ENCODE assay signal across 8 cellular contexts in genomic region chr7:90345548-90346319, GRCh38. TPM values are rescaled to one million over a fixed set of nuclear protein-coding genes. Genes with fewer than 3 reads are reported as not detected.
A peak's percentile ranks its signal among the peaks of the same experiment; 100 is the strongest.
DNase-seq lines count a peak whose midpoint lies in the region; TF ChIP-seq lines count a peak whose summit lies in the region.

No MANE protein-coding gene starts in this region.

- H3K9me3 ChIP-seq in GM23248 (ENCODE audit: low read depth): no peaks in the 10 kb centered on the region
- H3K9me3 ChIP-seq in left ventricle myocardium inferior (replicated peaks): no peaks in the 10 kb centered on the region

- H3K9me3 Mint-ChIP-seq in activated naive CD8-positive, alpha-beta T cell treated with anti-CD3 and anti-CD28 coated beads for 36 hours: peaks cover 6% of the 10 kb centered on the region
- no peaks in the 10 kb centered on the region for H3K9me3 Mint-ChIP-seq in progenitor cell of endocrine pancreas (ENCODE audit: low read depth)

- peak overlapping the region; percentile 98 for H2AFZ ChIP-seq in GM23248

- peaks cover 42% of the 10 kb centered on the region for H3K79me2 ChIP-seq in GM23248 (ENCODE audit: insufficient read depth)

- DNase-seq in NCI-H2081 (lab: John Stamatoyannopoulos, UW) (peak; percentile 29 to 43), NCI-H2081 treated with DMSO at 0.1 percent for 48 hours (lab: John Stamatoyannopoulos, UW) (no peak), GM23248 (peak; percentile 66), LHCN-M2 (ENCODE audit: low read depth) (peak; percentile 65), left ventricle myocardium inferior (no peak), progenitor cell of endocrine pancreas (ENCODE audit: low spot score, unreplicated experiment) (no peak)
- DNase-seq in activated naive CD8-positive, alpha-beta T cell treated with anti-CD3 and anti-CD28 coated beads for 36 hours: no peak
- no peak for DNase-seq in stimulated activated CD4-positive, alpha-beta T cell treated with anti-CD3 and anti-CD28 coated beads, Interleukin-4, amount 100 ng/mL, for 4 hours

- H3K9me2 ChIP-seq in GM23248 (ENCODE audit: insufficient read depth): no peaks in the 10 kb centered on the region

- H3K27me3 ChIP-seq in GM23248 (replicated peaks; ENCODE audit: insufficient read depth) (no peaks in the 10 kb centered on the region), left ventricle myocardium inferior (ENCODE audit: low read depth) (no peaks in the 10 kb centered on the region)

- H3K4me1 ChIP-seq in GM23248 (ENCODE audit: insufficient read depth) (peaks cover 12% of the 10 kb centered on the region; the same call in 1 of the 2 replicates), left ventricle myocardium inferior (peaks cover 22% of the 10 kb centered on the region)

- intact Hi-C loops in left ventricle myocardium inferior (cut with micrococcal nuclease): loop anchor here (10.0 kb wide), 1 partner anchor 49 kb away; no protein-coding TSS in a partner anchor

- H3K27ac Mint-ChIP-seq in activated naive CD8-positive, alpha-beta T cell treated with anti-CD3 and anti-CD28 coated beads for 36 hours: peak overlapping the region; percentile 98
- peak overlapping the region; percentile 99 for H3K27ac Mint-ChIP-seq in progenitor cell of endocrine pancreas

- H3K4me3 ChIP-seq in GM23248 (peak overlapping the region; percentile 100), left ventricle myocardium inferior (peak overlapping the region; percentile 86)

- H3K36me3 ChIP-seq in GM23248 (ENCODE audit: low read depth) (no peaks in the 10 kb centered on the region), left ventricle myocardium inferior (no peaks in the 10 kb centered on the region)

- in situ Hi-C loops in GM23248 (cut with MboI): no loop called here

- peak overlapping the region; percentile 92 for H3K4me2 ChIP-seq in GM23248 (ENCODE audit: unreplicated experiment)

- peak overlapping the region; percentile 94 for H3K4me3 Mint-ChIP-seq in activated naive CD8-positive, alpha-beta T cell treated with anti-CD3 and anti-CD28 coated beads for 36 hours
- H3K4me3 Mint-ChIP-seq in progenitor cell of endocrine pancreas (ENCODE audit: low read depth): peak overlapping the region; percentile 96

- H3K36me3 Mint-ChIP-seq in activated naive CD8-positive, alpha-beta T cell treated with anti-CD3 and anti-CD28 coated beads for 36 hours: peaks cover 34% of the 10 kb centered on the region
- peaks cover 3% of the 10 kb centered on the region for H3K36me3 Mint-ChIP-seq in progenitor cell of endocrine pancreas (ENCODE audit: insufficient read depth)

- H4K20me1 ChIP-seq in GM23248 (ENCODE audit: insufficient read depth): no peaks in the 10 kb centered on the region

- peaks cover 18% of the 10 kb centered on the region; the same call in 1 of the 2 replicates for H3F3A ChIP-seq in GM23248 (ENCODE audit: insufficient read depth)

- H3K27me3 Mint-ChIP-seq in activated naive CD8-positive, alpha-beta T cell treated with anti-CD3 and anti-CD28 coated beads for 36 hours: no peaks in the 10 kb centered on the region
- H3K27me3 Mint-ChIP-seq in progenitor cell of endocrine pancreas: no peaks in the 10 kb centered on the region

- 4 to 5% methylated on average over 19 of the region's 19 CpGs for WGBS in GM23248 (ENCODE audit: low coverage in 1 of 2, low lambda C conversion rate in 2 of 2, missing lambda C conversion rate in 2 of 2), 2 experiments

- H3K27ac ChIP-seq in GM23248 (peak overlapping the region; percentile 79), left ventricle myocardium inferior (replicated peaks) (peak overlapping the region; percentile 86)

- H3K9ac ChIP-seq in GM23248: peak overlapping the region; percentile 99

- TF ChIP-seq CTCF in left ventricle myocardium inferior (IDR thresholded peaks at IDR 0.05; ENCODE audit: borderline replicate concordance): no peak
- no peak for TF ChIP-seq CTCF in progenitor cell of endocrine pancreas (IDR thresholded peaks at IDR 0.05; ENCODE audit: unreplicated experiment)

- peaks cover 24% of the 10 kb centered on the region for H3K4me1 Mint-ChIP-seq in activated naive CD8-positive, alpha-beta T cell treated with anti-CD3 and anti-CD28 coated beads for 36 hours
- peaks cover 13% of the 10 kb centered on the region for H3K4me1 Mint-ChIP-seq in progenitor cell of endocrine pancreas (ENCODE audit: low read depth)

RNA-seq across cellular contexts. Expression of gene GTPBP10, which starts 0.8 kb away (rescaled TPM):
- 15.0 and 24.5 TPM in 2 replicates for total RNA-seq in GM23248 (2014; rRNA removed; shearing (Covaris generic))
- 21.8 and 24.6 TPM in 2 replicates for polyA plus RNA-seq in GM23248 (2016; fragmentation: Nextera tagmentation; extraction: Ambion mirVana)
- total RNA-seq in LHCN-M2 (2014; rRNA removed): 13.6 and 22.4 TPM in 2 replicates
- 8.8 TPM for polyA plus RNA-seq in LHCN-M2 (2012)
- 10 to 100 TPM; 56.6 to 58.5 TPM for total RNA-seq in activated naive CD8-positive, alpha-beta T cell treated with anti-CD3 and anti-CD28 coated beads for 36 hours
- 24.2 TPM for total RNA-seq in left ventricle myocardium inferior
- 25.1 and 25.3 TPM in 2 replicates for total RNA-seq in progenitor cell of endocrine pancreas

RNA-seq across cellular contexts. Expression of gene FAM237B, which starts 24.6 kb away (rescaled TPM):
- total RNA-seq in GM23248 (2014; rRNA removed; shearing (Covaris generic)): not detected in 2 replicates
- polyA plus RNA-seq in GM23248 (2016; fragmentation: Nextera tagmentation; extraction: Ambion mirVana): 0.06 TPM in 1 of 2 replicates, not detected in the other
- not detected in 2 replicates for total RNA-seq in LHCN-M2 (2014; rRNA removed)
- not detected for polyA plus RNA-seq in LHCN-M2 (2012)
- total RNA-seq in activated naive CD8-positive, alpha-beta T cell treated with anti-CD3 and anti-CD28 coated beads for 36 hours: not detected
- not detected for total RNA-seq in left ventricle myocardium inferior
- total RNA-seq in progenitor cell of endocrine pancreas: not detected in 2 replicates

RNA-seq across cellular contexts. Expression of gene CLDN12, which starts 57.5 kb away (rescaled TPM):
- 35.6 and 38.3 TPM in 2 replicates for total RNA-seq in GM23248 (2014; rRNA removed; shearing (Covaris generic))
- polyA plus RNA-seq in GM23248 (2016; fragmentation: Nextera tagmentation; extraction: Ambion mirVana): 24.1 and 24.3 TPM in 2 replicates
- 31.2 and 35.9 TPM in 2 replicates for total RNA-seq in LHCN-M2 (2014; rRNA removed)
- polyA plus RNA-seq in LHCN-M2 (2012): 11.2 TPM
- 1 to 10 TPM; 6.2 to 7.2 TPM for total RNA-seq in activated naive CD8-positive, alpha-beta T cell treated with anti-CD3 and anti-CD28 coated beads for 36 hours
- 40.3 TPM for total RNA-seq in left ventricle myocardium inferior
- 48.9 and 56.6 TPM in 2 replicates for total RNA-seq in progenitor cell of endocrine pancreas

Comparison
In these comparisons a context has a peak if more than half of its experiments do, and no peak if none do; other contexts are left out.
1. DNase-seq: peak in NCI-H2081 (2 of 2), GM23248 (single experiment) and LHCN-M2 (single experiment); none in NCI-H2081 treated with DMSO at 0.1 percent for 48 hours (single experiment), activated naive CD8-positive, alpha-beta T cell treated with anti-CD3 and anti-CD28 coated beads for 36 hours (single experiment), left ventricle myocardium inferior (single experiment), progenitor cell of endocrine pancreas (single experiment) and stimulated activated CD4-positive, alpha-beta T cell treated with anti-CD3 and anti-CD28 coated beads, Interleukin-4, amount 100 ng/mL, for 4 hours (0 of 2).